1 cellular context compared by ENCODE assay signal in genomic region chr14:24240110-24240918, GRCh38.
TF ChIP-seq lines count a peak whose summit lies in the region.

No MANE protein-coding gene starts in this region.

TF ChIP-seq in neural cell, 6 proteins besides CTCF, POLR2A, EP300 and RAD21:
- no peak for TF ChIP-seq REST (IDR thresholded peaks at IDR 0.05; ENCODE audit: borderline replicate concordance)
- no peak for TF ChIP-seq MXI1 (conservative IDR thresholded peaks at IDR 0.05; ENCODE audit: poor library complexity, severe bottlenecking)
- TF ChIP-seq POLR2AphosphoS5 (IDR thresholded peaks at IDR 0.05) = no peak
TF ChIP-seq in neural cell: peak in this region for 0.
